Comparison of ENCODE assay signal across 13 cellular contexts in the genomic region with DNA sequence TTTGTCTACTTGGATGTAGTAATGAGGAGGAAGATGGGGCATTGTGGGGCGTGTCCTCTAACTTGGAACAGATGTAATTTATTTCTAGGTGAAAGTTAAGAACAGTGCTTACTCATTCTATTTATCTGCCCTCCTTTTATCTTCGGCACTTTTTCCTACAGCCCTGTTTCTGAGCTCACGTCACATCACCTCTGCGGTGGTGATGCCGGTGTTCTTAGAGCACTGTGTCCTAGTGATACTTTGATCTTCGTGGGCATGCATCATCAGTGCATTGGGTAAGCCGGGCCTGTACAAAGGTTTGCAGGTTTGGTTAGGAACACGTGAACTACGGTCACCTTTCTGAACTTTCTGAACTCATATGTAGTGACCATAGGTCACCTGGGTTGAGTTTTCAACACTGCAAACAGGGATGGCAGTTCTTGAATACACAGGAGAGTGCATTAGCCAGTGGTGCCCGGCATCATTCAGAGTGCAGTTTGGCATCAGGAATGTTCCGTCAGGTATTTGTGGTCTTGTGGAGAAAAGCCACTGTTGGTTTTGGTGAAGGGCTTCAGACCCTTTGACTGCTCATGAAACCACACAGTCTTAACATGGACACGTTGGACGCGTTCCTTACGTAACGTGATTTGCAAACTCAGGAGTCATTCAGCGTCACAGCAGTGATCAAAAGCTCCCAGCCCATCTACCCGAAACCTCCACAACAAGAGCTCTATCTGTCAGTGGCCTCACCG. TPM values are rescaled to one million over a fixed set of nuclear protein-coding genes. Genes with fewer than 3 reads are reported as not detected.
DNase-seq lines count a peak whose midpoint lies in the region; TF ChIP-seq lines count a peak whose summit lies in the region.
"Had no signal": no experiment of that assay in that cellular context is flagged by ENCODE, and none has a peak within 500 bp of the region (broad histone marks: within the 10 kb centered on the region; RNA-seq: fewer than 3 reads in every experiment).

No MANE protein-coding gene starts in this region.

- WGBS in suprapubic skin, result 82% methylated on average over 19 of the region's 19 CpGs

- no peaks in the 10 kb centered on the region for H3K27me3 ChIP-seq in suprapubic skin
- H3K27me3 ChIP-seq: esophagus muscularis mucosa had no signal

- H3K36me3 ChIP-seq in suprapubic skin, result no peaks in the 10 kb centered on the region

- TF ChIP-seq CTCF in suprapubic skin (IDR thresholded peaks at IDR 0.05), result no peak

- H3K27ac ChIP-seq in suprapubic skin, result no peak overlapping the region
- H3K27ac ChIP-seq: esophagus muscularis mucosa, VCaP had no signal

- DNase-seq in HT-29 (ENCODE audit: low spot score), result peak; percentile 33
- peak; percentile 18 for DNase-seq in activated T-cell treated with anti-CD3 and anti-CD28 coated beads for 4 hours
- DNase-seq in fibroblast of the conjunctiva (ENCODE audit: low read depth), result peak; percentile 67
- peak; percentile 8 to 42 (median 34) for DNase-seq in stimulated activated CD4-positive, alpha-beta T cell treated with anti-CD3 and anti-CD28 coated beads, Interleukin-12 subunit alpha, Interleukin-12 subunit beta, amount 100 ng/mL, for 48 hours (ENCODE audit: low read depth in 2 of 3, low spot score in 1 of 3)
- DNase-seq in suprapubic skin (ENCODE audit: low spot score in 2 of 2), result no peak
- DNase-seq in HK-2 (ENCODE audit: unreplicated experiment), result no peak
- DNase-seq in NCI-H187 treated with DMSO at 0.1 percent for 48 hours (lab: John Stamatoyannopoulos, UW), result no peak
- DNase-seq in NOMO-1 treated with dmso at 0.1 percent for 144 hours (lab: John Stamatoyannopoulos, UW; ENCODE audit: unreplicated experiment), result no peak
- DNase-seq: COR-L47, NCI-H1930 had no signal

- TF ChIP-seq POLR2A in suprapubic skin (IDR thresholded peaks at IDR 0.05), result no peak

- no peak for TF ChIP-seq EP300 in suprapubic skin (IDR thresholded peaks at IDR 0.05)

- no peak overlapping the region for H3K4me3 ChIP-seq in suprapubic skin
- H3K4me3 ChIP-seq: esophagus muscularis mucosa, lung had no signal

- no peaks in the 10 kb centered on the region for H3K9me3 ChIP-seq in suprapubic skin
- H3K9me3 ChIP-seq: esophagus muscularis mucosa had no signal

- peaks cover 40% of the 10 kb centered on the region for H3K4me1 ChIP-seq in suprapubic skin

RNA-seq across cellular contexts. Expression of a gene that starts 5.6 kb away (rescaled TPM):
- 222 and 263 TPM in 2 replicates for total RNA-seq in HT-29 (2014; rRNA removed; shearing (Covaris generic))
- 100 to 1,000 TPM in 1 of 4 donors, 10 to 100 TPM in 3; 85.8 to 112 (median 91.8) TPM for total RNA-seq in suprapubic skin

RNA-seq across cellular contexts. Expression of a gene that starts 41.8 kb away (rescaled TPM):
- total RNA-seq in HT-29 (2014; rRNA removed; shearing (Covaris generic)), result 53.8 and 58.7 TPM in 2 replicates
- total RNA-seq in suprapubic skin, result 10 to 100 TPM; 28.3 to 63.1 (median 49.8) TPM

Comparison
In these comparisons a context has a peak if more than half of its experiments do, and no peak if none do; other contexts are left out.
1. DNase-seq: peak in HT-29 (single experiment), activated T-cell treated with anti-CD3 and anti-CD28 coated beads for 4 hours (single experiment), fibroblast of the conjunctiva (single experiment) and stimulated activated CD4-positive, alpha-beta T cell treated with anti-CD3 and anti-CD28 coated beads, Interleukin-12 subunit alpha, Interleukin-12 subunit beta, amount 100 ng/mL, for 48 hours (3 of 3); none in suprapubic skin (0 of 2), HK-2 (single experiment), NCI-H187 treated with DMSO at 0.1 percent for 48 hours (single experiment) and NOMO-1 treated with dmso at 0.1 percent for 144 hours (single experiment).